Comparison of ENCODE assay signal across 1 cellular context in genomic region chr9:121187681-121188305, GRCh38.
TF ChIP-seq lines count a peak whose summit lies in the region.

No MANE protein-coding gene starts in this region.

TF ChIP-seq in HepG2, 621 proteins besides CTCF, POLR2A, EP300 and RAD21 (continued from another document):
- no peak for TF ChIP-seq PRDM10 (CRISPR knock-in tag; IDR thresholded peaks at IDR 0.05; ENCODE audit: low read depth)
- no peak for TF ChIP-seq CERS6 (CRISPR knock-in tag; IDR thresholded peaks at IDR 0.05)
- no peak for TF ChIP-seq CCAR2 (optimal IDR thresholded peaks at IDR 0.05; ENCODE audit: low read depth, low read length)
